ENCODE assay signal across 19 cellular contexts in genomic region chr15:97672586-97672985, GRCh38.
"Had no signal": no experiment of that assay in that cellular context is flagged by ENCODE, and none has a peak within 500 bp of the region (broad histone marks: within the 10 kb centered on the region; RNA-seq: fewer than 3 reads in every experiment).

No MANE protein-coding gene starts in this region.

- H3K4me3 ChIP-seq: coronary artery, dorsolateral prefrontal cortex, esophagus squamous epithelium, gastrocnemius medialis, heart right ventricle, left lung, lower lobe of right lung had no signal

- H3K27me3 ChIP-seq: esophagus squamous epithelium, gastrocnemius medialis, heart right ventricle, left lung had no signal

- H3K4me1 Mint-ChIP-seq: mesothelial cell of epicardium had no signal

- H3K9me3 ChIP-seq: esophagus squamous epithelium, gastrocnemius medialis, left lung, lower lobe of right lung had no signal

- H3K27ac Mint-ChIP-seq: mesothelial cell of epicardium had no signal

- H3K4me3 Mint-ChIP-seq: mesothelial cell of epicardium had no signal

- H3K36me3 Mint-ChIP-seq: mesothelial cell of epicardium had no signal

- H3K4me1 ChIP-seq: esophagus squamous epithelium, gastrocnemius medialis, heart right ventricle, left lung, lower lobe of right lung had no signal

- H3K36me3 ChIP-seq: esophagus squamous epithelium, gastrocnemius medialis, heart right ventricle, left lung, lower lobe of right lung had no signal

- H3K27ac ChIP-seq: coronary artery, dorsolateral prefrontal cortex, esophagus squamous epithelium, gastrocnemius medialis, heart right ventricle, left lung, lower lobe of right lung had no signal

- ATAC-seq: gastrocnemius medialis, heart right ventricle, left cardiac atrium, left lung, left ventricle myocardium superior, lower lobe of right lung had no signal

- DNase-seq: dermis blood vessel endothelial cell; dorsolateral prefrontal cortex; effector CD4-positive, alpha-beta T cell; effector memory CD4-positive, alpha-beta T cell; esophagus squamous epithelium; foreskin fibroblast; foreskin melanocyte; gastrocnemius medialis; glutamatergic neuron; head of caudate nucleus; heart right ventricle; hippocampal formation; left cardiac atrium; left lung; left ventricle myocardium superior; lower lobe of right lung; mesenchymal stem cell had no signal
